ENCODE assay signal across 9 cellular contexts in genomic region chr12:109844983-109845841, GRCh38. TPM values are rescaled to one million over a fixed set of nuclear protein-coding genes. Genes with fewer than 3 reads are reported as not detected.
DNase-seq lines count a peak whose midpoint lies in the region; ATAC-seq, FAIRE-seq and TF ChIP-seq lines count a peak whose summit lies in the region.
"Had no signal": no experiment of that assay in that cellular context is flagged by ENCODE, and none has a peak within 500 bp of the region (broad histone marks: within the 10 kb centered on the region; RNA-seq: fewer than 3 reads in every experiment).

No MANE protein-coding gene starts in this region.

- no peak for TF ChIP-seq POLR2A in H1 (IDR thresholded peaks at IDR 0.05; ENCODE audit: control extremely low read depth in 1 of 2, low read depth in 2 of 2, low read length in 2 of 2)

- DNase-seq in HL-60 (ENCODE audit: low read depth in 1 of 2, low spot score in 1 of 2) = peak; percentile 71 to 84
- peak; percentile 5 for DNase-seq in NK-92 (lab: John Stamatoyannopoulos, UW; ENCODE audit: unreplicated experiment)
- peak; percentile 67 to 68 for DNase-seq in activated CD8-positive, alpha-beta memory T cell treated with anti-CD3 and anti-CD28 coated beads for 4 hours (ENCODE audit: low read depth in 2 of 2)
- peak; percentile 69 to 99 for DNase-seq in H1 (ENCODE audit: low read depth in 1 of 2, low spot score in 2 of 2)
- peak; percentile 89 to 95 (median 94) for DNase-seq in mucosa of descending colon
- DNase-seq in stimulated activated CD8-positive, alpha-beta memory T cell treated with anti-CD3 and anti-CD28 coated beads, Interleukin-2, amount 100 ng/mL, for 48 hours (ENCODE audit: low read depth in 2 of 2) = peak; percentile 87 to 89

- H2AK5ac ChIP-seq in H1 (ENCODE audit: low read depth, low read length) = no peak overlapping the region

- CTCF ChIA-PET in H1 (lab: Charles Lee; ENCODE audit: partially characterized antibody) = interaction anchor here (0.6 to 10.9 kb wide), 42 partner anchors 11 to 446 kb away, joined by 3 to 183 read pairs (median 4); partner anchors contain the start of gene TRPV4

- H3K4ac ChIP-seq in H1 (replicated peaks; ENCODE audit: insufficient read length, low read depth, low read length) = no peak overlapping the region

- TF ChIP-seq RAD21 in H1 (IDR thresholded peaks at IDR 0.05 in 1 of 2, conservative IDR thresholded peaks at IDR 0.05 in 1 of 2; ENCODE audit: low read depth in 2 of 2, low read length in 2 of 2) = peak; percentile 74 to 83

- peak overlapping the region; percentile 27 for H3K4me3 ChIP-seq in HL-60 (replicated peaks; ENCODE audit: insufficient read depth, low read length)
- peak overlapping the region in 1 of 4 experiments; percentile 43; a peak in 2 of 8 replicates for H3K4me3 ChIP-seq in H1 (ENCODE audit: extremely low read depth in 1 of 4, insufficient read depth in 2 of 4, low read depth in 3 of 4, low read length in 4 of 4)
- H3K4me3 ChIP-seq in mucosa of descending colon = no peak overlapping the region

- H3K23ac ChIP-seq in H1 (ENCODE audit: insufficient read length) = no peak overlapping the region

- no peak for FAIRE-seq in H1 (lab: Jason Lieb, UNC)
- FAIRE-seq: TTC549 had no signal

- H2BK12ac ChIP-seq in H1 (ENCODE audit: low read depth, low read length) = no peak overlapping the region

- peak overlapping the region; percentile 91 for H2AFZ ChIP-seq in H1 (ENCODE audit: low read length)

- peak; percentile 72 for ATAC-seq in GM19395 (IDR thresholded peaks at IDR 0.05; ENCODE audit: unreplicated experiment)
- peak; percentile 99 for ATAC-seq in mucosa of descending colon

- no peak overlapping the region for H2BK5ac ChIP-seq in H1 (ENCODE audit: low read depth, low read length)

- H3K56ac ChIP-seq in H1 (replicated peaks; ENCODE audit: insufficient read length, low read depth, low read length) = no peak overlapping the region

- H3K4me2 ChIP-seq in H1 (ENCODE audit: insufficient read depth in 1 of 2, low read depth in 2 of 2, low read length in 2 of 2) = peak overlapping the region in 1 of 2 experiments; percentile 57; a peak in 3 of 4 replicates

- intact Hi-C loops in mucosa of descending colon (cut with DNase I, micrococcal nuclease) = no loop called here

- no peak overlapping the region for H2BK120ac ChIP-seq in H1 (replicated peaks; ENCODE audit: low read depth, low read length)

- H2BK15ac ChIP-seq in H1 (ENCODE audit: low read length) = no peak overlapping the region

- TF ChIP-seq CTCF in C4-2B (conservative IDR thresholded peaks at IDR 0.05) = peak; percentile 99
- TF ChIP-seq CTCF in HL-60 (IDR thresholded peaks at IDR 0.05; ENCODE audit: insufficient read depth, low read length) = peak; percentile 87
- TF ChIP-seq CTCF in H1 (IDR thresholded peaks at IDR 0.05; ENCODE audit: control extremely low read depth in 1 of 3, insufficient read depth in 1 of 3, low read depth in 1 of 3, low read length in 3 of 3) = peak; percentile 95 to 96 (median 95)
- peak; percentile 99 for TF ChIP-seq CTCF in mucosa of descending colon (IDR thresholded peaks at IDR 0.05)

- WGBS in H1 (ENCODE audit: extremely low coverage in 1 of 2, insufficient coverage in 1 of 2, insufficient read length in 1 of 2, insufficient replicate concordance in 2 of 2, low coverage in 1 of 2, low lambda C conversion rate in 2 of 2, missing lambda C conversion rate in 1 of 2), 2 experiments = 19% methylated on average over 31 of the region's 31 CpGs; no CpG with 5 or more reads in 1 of the 2 experiments

- H4K20me1 ChIP-seq in H1 (replicated peaks in 1 of 2; ENCODE audit: control insufficient read depth in 1 of 2, insufficient read depth in 2 of 2, low read length in 2 of 2) = no peaks in the 10 kb centered on the region

- H3K36me3 ChIP-seq in H1 (ENCODE audit: control insufficient read depth in 2 of 4, insufficient read depth in 4 of 4, low read length in 3 of 4) (no peaks in the 10 kb centered on the region), mucosa of descending colon (ENCODE audit: low read depth) (no peaks in the 10 kb centered on the region)

- no peak overlapping the region for H3K18ac ChIP-seq in H1 (ENCODE audit: extremely low read depth, low read length)

- H2BK20ac ChIP-seq in H1 (ENCODE audit: low read length) = no peak overlapping the region

- H3K9me3 ChIP-seq in H1 (ENCODE audit: insufficient read depth in 2 of 2, low read depth in 1 of 2, low read length in 1 of 2) (no peaks in the 10 kb centered on the region), mucosa of descending colon (no peaks in the 10 kb centered on the region)

- H4K91ac ChIP-seq in H1 (replicated peaks; ENCODE audit: insufficient read length, low read length) = peak overlapping the region; percentile 80

- H3K4me1 ChIP-seq in H1 (replicated peaks in 1 of 4; ENCODE audit: control insufficient read depth in 3 of 4, insufficient read depth in 4 of 4, low read length in 3 of 4) = peaks cover 0 to 4% (median 2%) of the 10 kb centered on the region in 4 experiments; a peak in 5 of 7 replicates
- no peaks in the 10 kb centered on the region for H3K4me1 ChIP-seq in mucosa of descending colon (ENCODE audit: low read depth)

- no peak; a peak in 1 of 3 replicates for TF ChIP-seq EP300 in H1 (IDR thresholded peaks at IDR 0.05; ENCODE audit: borderline replicate concordance in 1 of 2, low read depth in 2 of 2, low read length in 2 of 2)

- H3K79me1 ChIP-seq in H1 (ENCODE audit: low read depth, low read length) = no peaks in the 10 kb centered on the region

- H4K5ac ChIP-seq in H1 (ENCODE audit: insufficient read length, low read depth, low read length) = no peak overlapping the region

- no peaks in the 10 kb centered on the region for H3K23me2 ChIP-seq in H1 (ENCODE audit: low read depth, low read length)

- H3K27me3 ChIP-seq in HL-60 (ENCODE audit: insufficient read depth, poor library complexity, severe bottlenecking) = no peaks in the 10 kb centered on the region
- no peaks in the 10 kb centered on the region for H3K27me3 ChIP-seq in H1 (replicated peaks in 1 of 4; ENCODE audit: control insufficient read depth in 3 of 4, extremely low read depth in 1 of 4, insufficient read depth in 3 of 4, low read length in 3 of 4)

- peak overlapping the region; percentile 0; the same call in 1 of the 2 replicates for H3K27ac ChIP-seq in C4-2B
- peak overlapping the region; percentile 58 for H3K27ac ChIP-seq in HL-60 (replicated peaks)
- H3K27ac ChIP-seq in H1 (ENCODE audit: low read depth, low read length) = no peak overlapping the region

- H4K8ac ChIP-seq in H1 (ENCODE audit: extremely low read depth, insufficient read depth, low read length) = peak overlapping the region; percentile 69

- no peak overlapping the region for H3K14ac ChIP-seq in H1 (ENCODE audit: insufficient read length)

- POLR2A ChIA-PET in H1 (lab: Charles Lee; ENCODE audit: partially characterized antibody) = interaction anchor here (0.8 to 1.7 kb wide), 2 partner anchors 14 to 33 kb away, joined by 3 to 4 read pairs; no protein-coding TSS in a partner anchor

- H3K9ac ChIP-seq in H1 (replicated peaks in 1 of 4; ENCODE audit: extremely low read depth in 1 of 4, low read depth in 3 of 4, low read length in 3 of 4) = no peak overlapping the region

- no peaks in the 10 kb centered on the region for H3K79me2 ChIP-seq in H1 (ENCODE audit: control insufficient read depth in 1 of 2, insufficient read depth in 2 of 2, low read length in 2 of 2)

TF ChIP-seq in H1, 55 proteins besides CTCF, POLR2A, EP300 and RAD21 (continues in another document):
- TF ChIP-seq BACH1 (IDR thresholded peaks at IDR 0.05; ENCODE audit: low read length) = peak; percentile 60; the same call in 1 of the 2 replicates
- no peak for TF ChIP-seq SIX5 (IDR thresholded peaks at IDR 0.05; ENCODE audit: low read depth, low read length)
- TF ChIP-seq BRCA1 (IDR thresholded peaks at IDR 0.05; ENCODE audit: low read depth, low read length) = no peak
- 0 out of 4 replicates have a peak, but pooled peaks of 1 of the 2 experiments have one; percentile 35 for TF ChIP-seq SIN3A (conservative IDR thresholded peaks at IDR 0.05 in 1 of 2, IDR thresholded peaks at IDR 0.05 in 1 of 2; ENCODE audit: low read depth in 1 of 2, low read length in 2 of 2)
- TF ChIP-seq HDAC2 (IDR thresholded peaks at IDR 0.05; ENCODE audit: borderline replicate concordance in 1 of 2, low read depth in 2 of 2, low read length in 2 of 2) = 0 out of 4 replicates have a peak, but pooled peaks of 1 of the 2 experiments have one; percentile 71

RNA-seq across cellular contexts. Expression of gene TRPV4, which starts 12.0 kb away (rescaled TPM):
- 2.1 and 2.5 TPM in 2 replicates for total RNA-seq in H1 (2021; fragmentation: NEBNext Ultra II Directional; extraction: Animal tissue kit (Norgen Biotek cat#: 25700))
- polyA plus RNA-seq in H1 (2011; rRNA removed) = 6.2 and 6.4 TPM in 2 replicates
- polyA plus RNA-seq in H1 (2011; cell fraction: cytosol; rRNA removed) = 3.3 TPM
- 7.3 TPM for polyA plus RNA-seq in H1 (2011; cell fraction: nucleus; rRNA removed)
- 1.8 to 3.5 TPM (median 2.6 TPM) in 4 replicates for polyA plus RNA-seq in H1 (2012, experiment 1 of 2)
- polyA plus RNA-seq in H1 (2012, experiment 2 of 2) = 2.1 TPM
- polyA plus RNA-seq in H1 (2013, experiment 1 of 2) = 3.2 TPM
- 3.2 TPM for polyA plus RNA-seq in H1 (2013, experiment 2 of 2)
- 6.7 and 9.3 TPM in 2 replicates for polyA minus RNA-seq in H1 (2011; rRNA and poly(A)+ RNA removed)
- 2.4 TPM for polyA minus RNA-seq in H1 (2011; cell fraction: cytosol; rRNA and poly(A)+ RNA removed)
- polyA minus RNA-seq in H1 (2011; cell fraction: nucleus; rRNA and poly(A)+ RNA removed) = 4.8 TPM
- total RNA-seq in mucosa of descending colon = under 1 TPM; 0.43 to 0.92 (median 0.48) TPM

RNA-seq across cellular contexts. Expression of gene GLTP, which starts 35.1 kb away (rescaled TPM):
- total RNA-seq in H1 (2021; fragmentation: NEBNext Ultra II Directional; extraction: Animal tissue kit (Norgen Biotek cat#: 25700)) = 24.4 and 26.1 TPM in 2 replicates
- 9.8 and 10.0 TPM in 2 replicates for polyA plus RNA-seq in H1 (2011; rRNA removed)
- polyA plus RNA-seq in H1 (2011; cell fraction: cytosol; rRNA removed) = 12.2 TPM
- 8.2 TPM for polyA plus RNA-seq in H1 (2011; cell fraction: nucleus; rRNA removed)
- 15.6 to 22.3 TPM (median 17.5 TPM) in 4 replicates for polyA plus RNA-seq in H1 (2012, experiment 1 of 2)
- 14.4 TPM for polyA plus RNA-seq in H1 (2012, experiment 2 of 2)
- polyA plus RNA-seq in H1 (2013, experiment 1 of 2) = 31.7 TPM
- 35.2 TPM for polyA plus RNA-seq in H1 (2013, experiment 2 of 2)
- polyA minus RNA-seq in H1 (2011; rRNA and poly(A)+ RNA removed) = 18.8 and 24.0 TPM in 2 replicates
- 18.6 TPM for polyA minus RNA-seq in H1 (2011; cell fraction: cytosol; rRNA and poly(A)+ RNA removed)
- polyA minus RNA-seq in H1 (2011; cell fraction: nucleus; rRNA and poly(A)+ RNA removed) = 4.0 TPM
- total RNA-seq in mucosa of descending colon = 100 to 1,000 TPM in 1 of 3 donors, 10 to 100 TPM in 2; 58.8 to 101 (median 98.9) TPM

RNA-seq across cellular contexts. Expression of gene TCHP, which starts 54.9 kb away (rescaled TPM):
- 4.5 TPM in 2 replicates for total RNA-seq in H1 (2021; fragmentation: NEBNext Ultra II Directional; extraction: Animal tissue kit (Norgen Biotek cat#: 25700))
- 2.8 and 4.8 TPM in 2 replicates for polyA plus RNA-seq in H1 (2011; rRNA removed)
- polyA plus RNA-seq in H1 (2011; cell fraction: cytosol; rRNA removed) = 8.7 TPM
- polyA plus RNA-seq in H1 (2011; cell fraction: nucleus; rRNA removed) = 15.7 TPM
- polyA plus RNA-seq in H1 (2012, experiment 1 of 2) = 5.5 to 11.3 TPM (median 8.0 TPM) in 4 replicates
- polyA plus RNA-seq in H1 (2012, experiment 2 of 2) = 0.92 TPM
- 4.4 TPM for polyA plus RNA-seq in H1 (2013, experiment 1 of 2)
- polyA plus RNA-seq in H1 (2013, experiment 2 of 2) = 4.1 TPM
- polyA minus RNA-seq in H1 (2011; rRNA and poly(A)+ RNA removed) = 2.8 TPM in 2 replicates
- polyA minus RNA-seq in H1 (2011; cell fraction: cytosol; rRNA and poly(A)+ RNA removed) = 5.1 TPM
- 4.5 TPM for polyA minus RNA-seq in H1 (2011; cell fraction: nucleus; rRNA and poly(A)+ RNA removed)
- 10 to 100 TPM; 24.7 to 27.8 (median 24.9) TPM for total RNA-seq in mucosa of descending colon

Comparison
In these comparisons a context has a peak if more than half of its experiments do, and no peak if none do; other contexts are left out.
1. DNase-seq: peak in every context shown above with its lines; median percentile 94 in mucosa of descending colon; 88 in stimulated activated CD8-positive, alpha-beta memory T cell treated with anti-CD3 and anti-CD28 coated beads, Interleukin-2, amount 100 ng/mL, for 48 hours; 84 in H1; 78 in HL-60; 68 in activated CD8-positive, alpha-beta memory T cell treated with anti-CD3 and anti-CD28 coated beads for 4 hours; 5 in NK-92.